ENCODE assay signal across 1 cellular context in genomic region chr6:1815827-1816452, GRCh38.
TF ChIP-seq lines count a peak whose summit lies in the region.

No MANE protein-coding gene starts in this region.

TF ChIP-seq in SK-N-SH, 30 proteins besides CTCF, POLR2A, EP300 and RAD21:
- no peak for TF ChIP-seq PBX3 (IDR thresholded peaks at IDR 0.05)
- TF ChIP-seq RXRA (IDR thresholded peaks at IDR 0.05; ENCODE audit: borderline replicate concordance, low read depth) = no peak
- TF ChIP-seq GABPA (IDR thresholded peaks at IDR 0.05; ENCODE audit: low read depth) = no peak
- TF ChIP-seq ZBTB33 (IDR thresholded peaks at IDR 0.05; ENCODE audit: borderline replicate concordance, low read depth) = no peak
- no peak for TF ChIP-seq SMC3 (IDR thresholded peaks at IDR 0.05; ENCODE audit: low read depth, low read length)
- no peak for TF ChIP-seq MXI1 (IDR thresholded peaks at IDR 0.05; ENCODE audit: low read depth, low read length)
- TF ChIP-seq MAX (IDR thresholded peaks at IDR 0.05; ENCODE audit: low read depth) = no peak
- no peak for TF ChIP-seq TEAD4 (IDR thresholded peaks at IDR 0.05; ENCODE audit: borderline replicate concordance, insufficient read depth)
- no peak for TF ChIP-seq IRF3 (IDR thresholded peaks at IDR 0.05; ENCODE audit: low read depth, low read length)
- no peak for TF ChIP-seq USF2 (IDR thresholded peaks at IDR 0.05; ENCODE audit: borderline replicate concordance, low read depth, low read length)
- no peak for TF ChIP-seq USF1 (IDR thresholded peaks at IDR 0.05; ENCODE audit: borderline replicate concordance, low read depth)
- TF ChIP-seq NFIC (IDR thresholded peaks at IDR 0.05; ENCODE audit: borderline replicate concordance) = no peak
- TF ChIP-seq EZH2phosphoT487 (IDR thresholded peaks at IDR 0.05; ENCODE audit: borderline replicate concordance, low read depth) = no peak
- TF ChIP-seq RFX5 (IDR thresholded peaks at IDR 0.05; ENCODE audit: low read length) = no peak
- no peak for TF ChIP-seq GATA2 (CRISPR knock-in tag; IDR thresholded peaks at IDR 0.05)
- TF ChIP-seq FOXJ3 (CRISPR knock-in tag; IDR thresholded peaks at IDR 0.05) = no peak
- TF ChIP-seq ELF1 (IDR thresholded peaks at IDR 0.05) = no peak
- TF ChIP-seq MEF2A (IDR thresholded peaks at IDR 0.05; ENCODE audit: borderline replicate concordance, low read depth) = no peak
- no peak for TF ChIP-seq TAF1 (IDR thresholded peaks at IDR 0.05; ENCODE audit: borderline replicate concordance, low read depth, low read length)
- no peak for TF ChIP-seq POLR2AphosphoS5 (IDR thresholded peaks at IDR 0.05; ENCODE audit: low read depth, low read length)
